Comparison of ENCODE assay signal across 10 cellular contexts in the genomic region with DNA sequence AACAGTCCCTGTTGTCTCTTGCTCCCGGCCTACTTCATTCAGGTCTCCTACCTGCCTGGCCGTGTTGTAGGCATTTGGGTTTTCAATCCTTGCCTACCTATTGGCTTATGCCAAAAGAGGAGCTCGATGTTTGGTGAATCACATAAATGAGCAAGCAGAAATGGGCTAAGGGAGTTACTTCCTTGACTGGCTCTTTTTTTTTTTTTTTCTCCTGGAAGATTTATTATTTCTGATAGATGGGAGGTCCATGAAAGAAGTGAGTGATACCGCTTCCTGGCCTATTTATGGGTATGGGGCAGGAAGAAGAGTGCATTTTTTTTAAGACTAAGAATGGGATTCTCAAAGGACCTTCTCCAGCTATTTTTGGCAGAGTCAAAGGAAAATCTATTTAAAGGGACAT.
DNase-seq lines count a peak whose midpoint lies in the region; ATAC-seq, FAIRE-seq and TF ChIP-seq lines count a peak whose summit lies in the region.
"Had no signal": no experiment of that assay in that cellular context is flagged by ENCODE, and none has a peak within 500 bp of the region (broad histone marks: within the 10 kb centered on the region; RNA-seq: fewer than 3 reads in every experiment).

No MANE protein-coding gene starts in this region.

- no peak overlapping the region for H3K9ac ChIP-seq in HepG2 (ENCODE audit: insufficient read depth, low read depth, low read length)

- TF ChIP-seq POLR2A in right lobe of liver (IDR thresholded peaks at IDR 0.05): no peak
- TF ChIP-seq POLR2A in HepG2 (IDR thresholded peaks at IDR 0.05; ENCODE audit: insufficient read depth in 1 of 2, low read depth in 2 of 2, low read length in 2 of 2): no peak

- no peaks in the 10 kb centered on the region for H3K79me2 ChIP-seq in HepG2 (ENCODE audit: insufficient read depth, low read length)

- no peak for TF ChIP-seq RAD21 in HepG2 (CRISPR knock-in tag; IDR thresholded peaks at IDR 0.05)

- no peak overlapping the region for H2AFZ ChIP-seq in HepG2 (ENCODE audit: low read length)

- TF ChIP-seq EP300 in HepG2 (IDR thresholded peaks at IDR 0.05; ENCODE audit: low read depth in 2 of 2, low read length in 2 of 2): no peak
- no peak for TF ChIP-seq EP300 in HepG2 (CRISPR knock-in tag; IDR thresholded peaks at IDR 0.05; ENCODE audit: borderline replicate concordance)

- intact Hi-C loops in right lobe of liver (cut with DNase I): no loop called here
- intact Hi-C loops in HepG2 (cut with micrococcal nuclease; ENCODE audit: unreplicated experiment): no loop called here
- intact Hi-C loops in aorta (cut with DNase I): no loop called here

- POLR2A ChIA-PET in HepG2 (lab: Yijun Ruan, JAX): no interaction called here

- no peak overlapping the region for H3K4me3 ChIP-seq in right lobe of liver
- no peak overlapping the region for H3K4me3 ChIP-seq in HepG2 (replicated peaks in 1 of 3; ENCODE audit: insufficient read depth in 1 of 3, low read depth in 2 of 3, low read length in 3 of 3)
- H3K4me3 ChIP-seq in esophagus (ENCODE audit: low read depth in 1 of 2, low read length in 2 of 2): no peak overlapping the region
- H3K4me3 ChIP-seq in muscle layer of duodenum (ENCODE audit: low read depth in 1 of 2, low read length in 2 of 2): no peak overlapping the region
- H3K4me3 ChIP-seq in aorta (ENCODE audit: low read length in 2 of 2): no peak overlapping the region

- DNase-seq in right lobe of liver: no peak
- DNase-seq in HepG2 (ENCODE audit: low spot score): no peak
- DNase-seq in aorta: no peak
- DNase-seq in SKM-1 treated with dmso at 0.1 percent for 144 hours (lab: John Stamatoyannopoulos, UW; ENCODE audit: unreplicated experiment): no peak
- no peak for DNase-seq in DMS79 treated with DMSO at 0.1 percent for 48 hours (lab: John Stamatoyannopoulos, UW)
- no peak for DNase-seq in mesenteric fat pad (ENCODE audit: low spot score)

- FAIRE-seq in HepG2 (lab: Jason Lieb, UNC): no peak

- H3K9me3 ChIP-seq in right lobe of liver (no peaks in the 10 kb centered on the region), HepG2 (ENCODE audit: low read length) (no peaks in the 10 kb centered on the region), esophagus (ENCODE audit: control insufficient read depth in 2 of 2, insufficient read depth in 1 of 2, low read depth in 1 of 2, low read length in 1 of 2) (no peaks in the 10 kb centered on the region), muscle layer of duodenum (ENCODE audit: control insufficient read depth in 1 of 2, low read length in 2 of 2) (no peaks in the 10 kb centered on the region), aorta (ENCODE audit: control insufficient read depth, low read length) (no peaks in the 10 kb centered on the region)

- H4K20me1 ChIP-seq in HepG2 (ENCODE audit: insufficient read depth, low read length): no peaks in the 10 kb centered on the region

- ATAC-seq in right lobe of liver (peak; percentile 44 to 61 (median 50)), HepG2 (no peak), aorta (ENCODE audit: low FRiP score) (peak; percentile 58)

- CTCF ChIA-PET in HepG2 (lab: Yijun Ruan, JAX; ENCODE audit: low intra/inter-chr PET ratio, low total read pairs): no interaction called here

- H3K4me2 ChIP-seq in HepG2 (ENCODE audit: low read depth, low read length): no peak overlapping the region

- H3K4me1 ChIP-seq in right lobe of liver (no peaks in the 10 kb centered on the region), HepG2 (ENCODE audit: insufficient read depth, low read length) (no peaks in the 10 kb centered on the region), esophagus (ENCODE audit: control insufficient read depth in 2 of 2, insufficient read depth in 2 of 2, low read length in 1 of 2) (peaks cover 0 to 10% of the 10 kb centered on the region in 2 donors), muscle layer of duodenum (ENCODE audit: control insufficient read depth in 1 of 2, insufficient read depth in 2 of 2, low read length in 2 of 2) (peaks cover 12 to 37% of the 10 kb centered on the region in 2 donors), aorta (ENCODE audit: control insufficient read depth in 1 of 2, insufficient read depth in 2 of 2, low read length in 2 of 2) (peaks cover 3 to 15% of the 10 kb centered on the region in 2 donors)

- TF ChIP-seq CTCF in right lobe of liver (IDR thresholded peaks at IDR 0.05): no peak
- TF ChIP-seq CTCF in HepG2 (CRISPR knock-in tag; IDR thresholded peaks at IDR 0.05): no peak

- H3K27me3 ChIP-seq in right lobe of liver: no peaks in the 10 kb centered on the region
- H3K27me3 ChIP-seq in HepG2 (ENCODE audit: control insufficient read depth in 1 of 2, insufficient read depth in 2 of 2, low read length in 2 of 2): no peaks in the 10 kb centered on the region
- H3K27me3 ChIP-seq in esophagus (ENCODE audit: control insufficient read depth in 1 of 2, insufficient read depth in 2 of 2, low read length in 2 of 2): no peaks in the 10 kb centered on the region
- H3K27me3 ChIP-seq in muscle layer of duodenum (ENCODE audit: low read depth, low read length): no peaks in the 10 kb centered on the region
- H3K27me3 ChIP-seq in aorta (ENCODE audit: control insufficient read depth in 1 of 2, insufficient read depth in 2 of 2, low read length in 1 of 2): no peaks in the 10 kb centered on the region

- H3K27ac ChIP-seq in right lobe of liver: peak overlapping the region in 1 of 3 donors; percentile 24
- no peak overlapping the region for H3K27ac ChIP-seq in HepG2 (ENCODE audit: extremely low read length, insufficient read depth, low read length)
- peak overlapping the region; percentile 33 to 65 for H3K27ac ChIP-seq in esophagus (ENCODE audit: low read depth in 2 of 2, low read length in 1 of 2)
- H3K27ac ChIP-seq in muscle layer of duodenum (ENCODE audit: low read length): peak overlapping the region; percentile 41
- H3K27ac ChIP-seq in aorta (ENCODE audit: low read depth in 1 of 2, low read length in 2 of 2): peak overlapping the region in 1 of 2 donors; percentile 25
- H3K27ac ChIP-seq: HL-60, VCaP had no signal

- in situ Hi-C loops in HepG2 (cut with HindIII; ENCODE audit: extremely low pct_ligation_motif_present, low pct_unique_long_range_greater_than_20kb): no loop called here

- WGBS in right lobe of liver (ENCODE audit: insufficient coverage, low coverage, low lambda C conversion rate, missing lambda C conversion rate): 68% methylated on average over 4 of the region's 4 CpGs
- 92% methylated on average over 4 of the region's 4 CpGs for WGBS in HepG2 (ENCODE audit: low lambda C conversion rate)
- WGBS in esophagus, 2 donors: 31 to 42% methylated on average over 4 of the region's 4 CpGs
- WGBS in aorta, 2 donors: 44 to 45% methylated on average over 4 of the region's 4 CpGs

- no peaks in the 10 kb centered on the region for H3K36me3 ChIP-seq in right lobe of liver
- H3K36me3 ChIP-seq in HepG2 (replicated peaks in 1 of 2; ENCODE audit: control insufficient read depth in 1 of 2, insufficient read depth in 2 of 2, low read length in 2 of 2): peaks cover 6 to 10% of the 10 kb centered on the region in 2 experiments; a peak in 4 of 5 replicates
- H3K36me3 ChIP-seq in esophagus (ENCODE audit: control insufficient read depth in 2 of 2, insufficient read depth in 2 of 2, low read length in 1 of 2): peaks cover 0 to 2% of the 10 kb centered on the region in 2 donors
- no peaks in the 10 kb centered on the region for H3K36me3 ChIP-seq in muscle layer of duodenum (ENCODE audit: control insufficient read depth in 1 of 2, insufficient read depth in 2 of 2, low read length in 2 of 2)
- H3K36me3 ChIP-seq in aorta (ENCODE audit: control insufficient read depth in 1 of 2, insufficient read depth in 2 of 2, low read length in 1 of 2): peaks cover 0 to 5% of the 10 kb centered on the region in 2 donors

- no TSS peak for BruUV-seq in HepG2 (replicated peaks; lab: Mats Ljungman, UMichigan)

TF ChIP-seq in HepG2, 621 proteins besides CTCF, POLR2A, EP300 and RAD21 (continues in another document):
- TF ChIP-seq ZNF644 (CRISPR knock-in tag; IDR thresholded peaks at IDR 0.05; ENCODE audit: low read depth) (no peak), EZH2 (conservative IDR thresholded peaks at IDR 0.05; ENCODE audit: low read depth, low read length) (no peak), KMT2A (CRISPR knock-in tag; IDR thresholded peaks at IDR 0.05) (no peak)
- TF ChIP-seq, protein P1, sequence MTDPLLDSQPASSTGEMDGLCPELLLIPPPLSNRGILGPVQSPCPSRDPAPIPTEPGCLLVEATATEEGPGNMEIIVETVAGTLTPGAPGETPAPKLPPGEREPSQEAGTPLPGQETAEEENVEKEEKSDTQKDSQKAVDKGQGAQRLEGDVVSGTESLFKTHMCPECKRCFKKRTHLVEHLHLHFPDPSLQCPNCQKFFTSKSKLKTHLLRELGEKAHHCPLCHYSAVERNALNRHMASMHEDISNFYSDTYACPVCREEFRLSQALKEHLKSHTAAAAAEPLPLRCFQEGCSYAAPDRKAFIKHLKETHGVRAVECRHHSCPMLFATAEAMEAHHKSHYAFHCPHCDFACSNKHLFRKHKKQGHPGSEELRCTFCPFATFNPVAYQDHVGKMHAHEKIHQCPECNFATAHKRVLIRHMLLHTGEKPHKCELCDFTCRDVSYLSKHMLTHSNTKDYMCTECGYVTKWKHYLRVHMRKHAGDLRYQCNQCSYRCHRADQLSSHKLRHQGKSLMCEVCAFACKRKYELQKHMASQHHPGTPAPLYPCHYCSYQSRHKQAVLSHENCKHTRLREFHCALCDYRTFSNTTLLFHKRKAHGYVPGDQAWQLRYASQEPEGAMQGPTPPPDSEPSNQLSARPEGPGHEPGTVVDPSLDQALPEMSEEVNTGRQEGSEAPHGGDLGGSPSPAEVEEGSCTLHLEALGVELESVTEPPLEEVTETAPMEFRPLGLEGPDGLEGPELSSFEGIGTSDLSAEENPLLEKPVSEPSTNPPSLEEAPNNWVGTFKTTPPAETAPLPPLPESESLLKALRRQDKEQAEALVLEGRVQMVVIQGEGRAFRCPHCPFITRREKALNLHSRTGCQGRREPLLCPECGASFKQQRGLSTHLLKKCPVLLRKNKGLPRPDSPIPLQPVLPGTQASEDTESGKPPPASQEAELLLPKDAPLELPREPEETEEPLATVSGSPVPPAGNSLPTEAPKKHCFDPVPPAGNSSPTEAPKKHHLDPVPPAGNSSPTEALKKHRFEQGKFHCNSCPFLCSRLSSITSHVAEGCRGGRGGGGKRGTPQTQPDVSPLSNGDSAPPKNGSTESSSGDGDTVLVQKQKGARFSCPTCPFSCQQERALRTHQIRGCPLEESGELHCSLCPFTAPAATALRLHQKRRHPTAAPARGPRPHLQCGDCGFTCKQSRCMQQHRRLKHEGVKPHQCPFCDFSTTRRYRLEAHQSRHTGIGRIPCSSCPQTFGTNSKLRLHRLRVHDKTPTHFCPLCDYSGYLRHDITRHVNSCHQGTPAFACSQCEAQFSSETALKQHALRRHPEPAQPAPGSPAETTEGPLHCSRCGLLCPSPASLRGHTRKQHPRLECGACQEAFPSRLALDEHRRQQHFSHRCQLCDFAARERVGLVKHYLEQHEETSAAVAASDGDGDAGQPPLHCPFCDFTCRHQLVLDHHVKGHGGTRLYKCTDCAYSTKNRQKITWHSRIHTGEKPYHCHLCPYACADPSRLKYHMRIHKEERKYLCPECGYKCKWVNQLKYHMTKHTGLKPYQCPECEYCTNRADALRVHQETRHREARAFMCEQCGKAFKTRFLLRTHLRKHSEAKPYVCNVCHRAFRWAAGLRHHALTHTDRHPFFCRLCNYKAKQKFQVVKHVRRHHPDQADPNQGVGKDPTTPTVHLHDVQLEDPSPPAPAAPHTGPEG (CRISPR knock-in tag; IDR thresholded peaks at IDR 0.05): no peak
